Comparison of ENCODE assay signal across 32 cellular contexts in genomic region chr10:1121311-1121970, GRCh38.
DNase-seq lines count a peak whose midpoint lies in the region; ATAC-seq and TF ChIP-seq lines count a peak whose summit lies in the region.
"Had no signal": no experiment of that assay in that cellular context is flagged by ENCODE, and none has a peak within 500 bp of the region (broad histone marks: within the 10 kb centered on the region; RNA-seq: fewer than 3 reads in every experiment).

No MANE protein-coding gene starts in this region.

- H3K4me3 ChIP-seq in endodermal cell (ENCODE audit: low read length) (no peak overlapping the region), thyroid gland (replicated peaks in 1 of 3) (no peak overlapping the region)
- H3K4me3 ChIP-seq: cardiac muscle cell, left lung, prostate gland, SJCRH30 had no signal

- no peaks in the 10 kb centered on the region for H3K27me3 ChIP-seq in endodermal cell (ENCODE audit: control insufficient read depth, insufficient read depth, low read length, poor library complexity, severe bottlenecking)
- H3K27me3 ChIP-seq in thyroid gland: no peaks in the 10 kb centered on the region
- H3K27me3 ChIP-seq: BE2C, cardiac muscle cell, left lung, SJCRH30 had no signal

- H3K4me1 Mint-ChIP-seq in activated naive CD4-positive, alpha-beta T cell treated with anti-CD3 and anti-CD28 coated beads, Interleukin-2, amount 10 ng/mL, durations not matched to agents 7 days and 5 days: peaks cover 46% of the 10 kb centered on the region
- peaks cover 4% of the 10 kb centered on the region for H3K4me1 Mint-ChIP-seq in endodermal cell
- H3K4me1 Mint-ChIP-seq in nephron progenitor cell: peaks cover 89% of the 10 kb centered on the region
- no peaks in the 10 kb centered on the region for H3K4me1 Mint-ChIP-seq in Calu3 (ENCODE audit: low read depth, unreplicated experiment)

- H3K27ac ChIP-seq in endodermal cell (ENCODE audit: low read depth, low read length) (peak overlapping the region; percentile 92), thyroid gland (no peak overlapping the region)
- H3K27ac ChIP-seq: cardiac muscle cell, left lung, prostate gland, SJCRH30, WERI-Rb-1 had no signal

- peak overlapping the region; percentile 27 to 68 for H3K27ac Mint-ChIP-seq in activated naive CD4-positive, alpha-beta T cell treated with anti-CD3 and anti-CD28 coated beads, Interleukin-2, amount 50 U/mL, for 72 hours
- no peak overlapping the region for H3K27ac Mint-ChIP-seq in activated naive CD4-positive, alpha-beta T cell treated with anti-CD3 and anti-CD28 coated beads, Interleukin-2, amount 10 ng/mL, durations not matched to agents 7 days and 5 days
- H3K27ac Mint-ChIP-seq in endodermal cell (peak overlapping the region; percentile 53), nephron progenitor cell (peak overlapping the region; percentile 96), Calu3 (ENCODE audit: unreplicated experiment) (no peak overlapping the region)
- H3K27ac Mint-ChIP-seq: activated T-helper 17 cell treated with anti-CD3 and anti-CD28 coated beads, Interleukin-2, amount 50 U/mL, for 72 hours; type B pancreatic cell had no signal

- H3K36me3 Mint-ChIP-seq in activated naive CD4-positive, alpha-beta T cell treated with anti-CD3 and anti-CD28 coated beads, Interleukin-2, amount 50 U/mL, for 72 hours: peaks cover 32 to 59% of the 10 kb centered on the region in 2 donors
- H3K36me3 Mint-ChIP-seq in activated naive CD4-positive, alpha-beta T cell treated with anti-CD3 and anti-CD28 coated beads, Interleukin-2, amount 10 ng/mL, durations not matched to agents 7 days and 5 days: peaks cover 76% of the 10 kb centered on the region
- H3K36me3 Mint-ChIP-seq in endodermal cell (ENCODE audit: low read depth) (peaks cover 58% of the 10 kb centered on the region), nephron progenitor cell (ENCODE audit: low read depth) (peaks cover 76% of the 10 kb centered on the region), Calu3 (ENCODE audit: insufficient read depth, unreplicated experiment) (peaks cover 11% of the 10 kb centered on the region)

- CTCF ChIA-PET in activated naive CD4-positive, alpha-beta T cell treated with anti-CD3 and anti-CD28 coated beads, Interleukin-2, amount 10 ng/mL, durations not matched to agents 7 days and 5 days (lab: Charles Lee): interaction anchor here (0.6 kb wide), 1 partner anchor 792 kb away, joined by 3 read pairs; no protein-coding TSS in a partner anchor
- CTCF ChIA-PET in Calu3 (lab: Charles Lee): no interaction called here

- in situ Hi-C loops in GM13976 (cut with MboI; ENCODE audit: low sequenced_read_pairs, unreplicated experiment): no loop called here

- no peak for TF ChIP-seq POLR2A in thyroid gland (IDR thresholded peaks at IDR 0.05)

- no peak overlapping the region for H3K9ac ChIP-seq in endodermal cell (ENCODE audit: extremely low read depth, low read length, poor library complexity, severe bottlenecking)

- H3K9me3 ChIP-seq in endodermal cell (ENCODE audit: control insufficient read depth, low read length) (no peaks in the 10 kb centered on the region), thyroid gland (no peaks in the 10 kb centered on the region)
- H3K9me3 ChIP-seq: BE2C, left lung, prostate gland, SJCRH30 had no signal

- no peaks in the 10 kb centered on the region for H3K27me3 Mint-ChIP-seq in activated naive CD4-positive, alpha-beta T cell treated with anti-CD3 and anti-CD28 coated beads, Interleukin-2, amount 10 ng/mL, durations not matched to agents 7 days and 5 days
- H3K27me3 Mint-ChIP-seq in endodermal cell (ENCODE audit: insufficient read depth) (no peaks in the 10 kb centered on the region), nephron progenitor cell (ENCODE audit: low read depth, poor library complexity) (no peaks in the 10 kb centered on the region), Calu3 (ENCODE audit: unreplicated experiment) (no peaks in the 10 kb centered on the region)
- H3K27me3 Mint-ChIP-seq: activated naive CD8-positive, alpha-beta T cell treated with anti-CD3 and anti-CD28 coated beads, Interleukin-2, amount 10 ng/mL, durations not matched to agents 7 days and 5 days; activated T-helper 17 cell treated with anti-CD3 and anti-CD28 coated beads, Interleukin-2, amount 50 U/mL, for 72 hours; type B pancreatic cell had no signal

- intact Hi-C loops in thyroid gland (cut with DNase I) (no loop called here), Calu3 (cut with micrococcal nuclease; ENCODE audit: unreplicated experiment) (no loop called here)

- H3K4me3 Mint-ChIP-seq in activated naive CD4-positive, alpha-beta T cell treated with anti-CD3 and anti-CD28 coated beads, Interleukin-2, amount 10 ng/mL, durations not matched to agents 7 days and 5 days: no peak overlapping the region
- H3K4me3 Mint-ChIP-seq in endodermal cell (no peak overlapping the region), nephron progenitor cell (peak overlapping the region; percentile 60), Calu3 (ENCODE audit: low read depth, unreplicated experiment) (no peak overlapping the region)
- H3K4me3 Mint-ChIP-seq: activated naive CD8-positive, alpha-beta T cell treated with anti-CD3 and anti-CD28 coated beads, Interleukin-2, amount 10 ng/mL, durations not matched to agents 7 days and 5 days; activated T-helper 17 cell treated with anti-CD3 and anti-CD28 coated beads, Interleukin-2, amount 50 U/mL, for 72 hours; type B pancreatic cell had no signal

- 94 to 96% methylated on average over 16 to 23 of the region's 23 CpGs for WGBS in endodermal cell (ENCODE audit: insufficient coverage in 1 of 2, insufficient read length in 1 of 2), 2 experiments
- whole genome bisulfite sequencing in thyroid gland, 2 donors: 71 to 75% methylated on average over 19 to 23 of the region's 23 CpGs

- no TSS peak for BruUV-seq in Calu3 (replicated peaks; lab: Mats Ljungman, UMichigan)

- H3K36me3 ChIP-seq in endodermal cell (ENCODE audit: control insufficient read depth, insufficient read depth, low read length) (peaks cover 48% of the 10 kb centered on the region), thyroid gland (peaks cover 27% of the 10 kb centered on the region in 2 donors)
- H3K36me3 ChIP-seq: SJCRH30, WERI-Rb-1 had no signal

- H3K4me1 ChIP-seq in endodermal cell (ENCODE audit: control insufficient read depth, insufficient read depth, low read length): no peaks in the 10 kb centered on the region
- H3K4me1 ChIP-seq in thyroid gland: peaks cover 0 to 6% of the 10 kb centered on the region in 2 donors
- H3K4me1 ChIP-seq: SJCRH30 had no signal

- peak in 1 of 2 donors; percentile 25 for DNase-seq in activated naive CD4-positive, alpha-beta T cell treated with anti-CD3 and anti-CD28 coated beads, Interleukin-2, amount 50 U/mL, for 72 hours (ENCODE audit: low spot score in 2 of 2)
- no peak for DNase-seq in activated naive CD4-positive, alpha-beta T cell treated with anti-CD3 and anti-CD28 coated beads, Interleukin-2, amount 10 ng/mL, durations not matched to agents 7 days and 5 days
- DNase-seq in endodermal cell (no peak), nephron progenitor cell (peak; percentile 49), thyroid gland (peak; percentile 57 to 62), Calu3 (no peak), DMS 273 (lab: John Stamatoyannopoulos, UW; ENCODE audit: unreplicated experiment) (no peak), GM13976 (ENCODE audit: low spot score) (no peak)
- DNase-seq: ACHN; activated CD4-positive, alpha-beta T cell treated with anti-CD3 and anti-CD28 coated beads, Interleukin-2, amount 50 U/mL, for 1 hour; activated CD8-positive, alpha-beta memory T cell treated with anti-CD3 and anti-CD28 coated beads, Interleukin-2, amount 50 U/mL, for 4 hours; activated naive CD8-positive, alpha-beta T cell treated with anti-CD3 and anti-CD28 coated beads, Interleukin-2, amount 10 ng/mL, durations not matched to agents 7 days and 5 days; aorta; cortex of kidney; effector memory CD4-positive, alpha-beta T cell; erythroblast; glutamatergic neuron; mesenchymal stem cell; NCI-H1092; NCI-H2171 treated with DMSO at 0.1 percent for 48 hours; NCI-H510A; SJCRH30; stimulated activated CD4-positive, alpha-beta T cell treated with anti-CD3 and anti-CD28 coated beads, Interleukin-4, amount 100 ng/mL, for 1 hour; T1000; WERI-Rb-1 had no signal

- H3K9me3 Mint-ChIP-seq in activated naive CD4-positive, alpha-beta T cell treated with anti-CD3 and anti-CD28 coated beads, Interleukin-2, amount 50 U/mL, for 72 hours: no peaks in the 10 kb centered on the region
- peaks cover 5% of the 10 kb centered on the region for H3K9me3 Mint-ChIP-seq in activated naive CD4-positive, alpha-beta T cell treated with anti-CD3 and anti-CD28 coated beads, Interleukin-2, amount 10 ng/mL, durations not matched to agents 7 days and 5 days
- H3K9me3 Mint-ChIP-seq in endodermal cell: no peaks in the 10 kb centered on the region
- no peaks in the 10 kb centered on the region for H3K9me3 Mint-ChIP-seq in nephron progenitor cell
- no peaks in the 10 kb centered on the region for H3K9me3 Mint-ChIP-seq in Calu3 (ENCODE audit: low read depth, unreplicated experiment)
- H3K9me3 Mint-ChIP-seq: activated naive CD8-positive, alpha-beta T cell treated with anti-CD3 and anti-CD28 coated beads, Interleukin-2, amount 10 ng/mL, durations not matched to agents 7 days and 5 days; activated T-helper 17 cell treated with anti-CD3 and anti-CD28 coated beads, Interleukin-2, amount 50 U/mL, for 72 hours; type B pancreatic cell had no signal

- ATAC-seq in activated naive CD4-positive, alpha-beta T cell treated with anti-CD3 and anti-CD28 coated beads, Interleukin-2, amount 50 U/mL, for 72 hours: no peak
- ATAC-seq: activated T-helper 17 cell treated with anti-CD3 and anti-CD28 coated beads, Interleukin-2, amount 50 U/mL, for 72 hours; left lung; sciatic nerve had no signal

- no peak for TF ChIP-seq CTCF in endodermal cell (conservative IDR thresholded peaks at IDR 0.05)
- TF ChIP-seq CTCF in nephron progenitor cell (IDR thresholded peaks at IDR 0.05): no peak
- no peak for TF ChIP-seq CTCF in thyroid gland (IDR thresholded peaks at IDR 0.05)
- TF ChIP-seq CTCF in Calu3 (IDR thresholded peaks at IDR 0.05; ENCODE audit: unreplicated experiment): no peak
- no peak for TF ChIP-seq CTCF in GM13976 (IDR thresholded peaks at IDR 0.05; ENCODE audit: borderline replicate concordance, control extremely low read depth, extremely low read depth, insufficient read depth, missing control alignments)

Comparison
In these comparisons a context has a peak if more than half of its experiments do, and no peak if none do; other contexts are left out.
1. H3K27ac Mint-ChIP-seq: peak in activated naive CD4-positive, alpha-beta T cell treated with anti-CD3 and anti-CD28 coated beads, Interleukin-2, amount 50 U/mL, for 72 hours (2 of 2), endodermal cell (single experiment) and nephron progenitor cell (single experiment); none in activated naive CD4-positive, alpha-beta T cell treated with anti-CD3 and anti-CD28 coated beads, Interleukin-2, amount 10 ng/mL, durations not matched to agents 7 days and 5 days (single experiment) and Calu3 (single experiment).
2. DNase-seq: peak in nephron progenitor cell (single experiment) and thyroid gland (2 of 2); none in activated naive CD4-positive, alpha-beta T cell treated with anti-CD3 and anti-CD28 coated beads, Interleukin-2, amount 10 ng/mL, durations not matched to agents 7 days and 5 days (single experiment), endodermal cell (single experiment), Calu3 (single experiment), DMS 273 (single experiment) and GM13976 (single experiment).